Comparison of ENCODE assay signal across 8 cellular contexts in genomic region chr17:3639981-3640596, GRCh38. TPM values are rescaled to one million over a fixed set of nuclear protein-coding genes. Genes with fewer than 3 reads are reported as not detected.
DNase-seq lines count a peak whose midpoint lies in the region; ATAC-seq and TF ChIP-seq lines count a peak whose summit lies in the region.

No MANE protein-coding gene starts in this region.

- no peak overlapping the region for H3K23ac ChIP-seq in mesenchymal stem cell (ENCODE audit: low read length in 2 of 2)

- H2AK5ac ChIP-seq in mesenchymal stem cell (ENCODE audit: low read length, severe bottlenecking) = no peak overlapping the region

- no peak overlapping the region for H3K27ac ChIP-seq in mesenchymal stem cell (ENCODE audit: low read length, poor library complexity, severe bottlenecking)

- no peak for ATAC-seq in GM18909 (IDR thresholded peaks at IDR 0.05; ENCODE audit: poor library complexity, unreplicated experiment)
- no peak for ATAC-seq in HG02588 (IDR thresholded peaks at IDR 0.05; ENCODE audit: unreplicated experiment)

- H3K9me3 Mint-ChIP-seq in HFFc6 = no peaks in the 10 kb centered on the region

- H3K4me3 ChIP-seq in AG10803 (ENCODE audit: low read length) (no peak overlapping the region), mesenchymal stem cell (ENCODE audit: insufficient read depth in 1 of 2, low read depth in 1 of 2, low read length in 2 of 2) (no peak overlapping the region)

- 76% methylated on average over 7 of the region's 7 CpGs for WGBS in mesenchymal stem cell

- no peaks in the 10 kb centered on the region; the same call in 1 of the 2 replicates for H3K27me3 Mint-ChIP-seq in HFFc6 (ENCODE audit: insufficient read depth)

- peaks cover 20 to 39% of the 10 kb centered on the region in 2 experiments for H3K36me3 ChIP-seq in mesenchymal stem cell (ENCODE audit: control insufficient read depth in 1 of 2, insufficient read depth in 2 of 2, low read depth in 1 of 2, low read length in 2 of 2)

- no peak overlapping the region for H3K18ac ChIP-seq in mesenchymal stem cell (ENCODE audit: low read depth in 1 of 2, low read length in 2 of 2)

- H3K4ac ChIP-seq in mesenchymal stem cell (ENCODE audit: low read depth in 1 of 2, low read length in 2 of 2) = no peak overlapping the region

- peak overlapping the region; percentile 77 for H3K27ac Mint-ChIP-seq in HFFc6

- H3K79me1 ChIP-seq in mesenchymal stem cell (replicated peaks; ENCODE audit: low read length, poor library complexity, severe bottlenecking) = peaks cover 19% of the 10 kb centered on the region

- H3K27me3 ChIP-seq in mesenchymal stem cell (ENCODE audit: control insufficient read depth in 1 of 2, insufficient read depth in 1 of 2, low read length in 2 of 2) = no peaks in the 10 kb centered on the region

- TF ChIP-seq CTCF in AG10803 (conservative IDR thresholded peaks at IDR 0.05; ENCODE audit: low read length) (no peak), HFFc6 (IDR thresholded peaks at IDR 0.05) (no peak; the same call in 1 of the 2 replicates)

- DNase-seq in AG10803 (ENCODE audit: low read depth) = peak; percentile 38
- peak; percentile 53 for DNase-seq in HFFc6
- peak; percentile 57 to 68 for DNase-seq in activated T-cell treated with anti-CD3 and anti-CD28 coated beads, Interleukin-2, amount 50 U/mL, for 48 hours
- DNase-seq in mesenchymal stem cell = no peak
- DNase-seq in activated effector memory CD4-positive, alpha-beta T cell treated with Interleukin-2 at 50 U/mL for 16 hours = no peak
- no peak for DNase-seq in NCI-H2227 (lab: John Stamatoyannopoulos, UW; ENCODE audit: unreplicated experiment)

- H3K4me1 ChIP-seq in mesenchymal stem cell (ENCODE audit: control insufficient read depth, insufficient read depth, low read depth, low read length) = peaks cover 21% of the 10 kb centered on the region

- no peak overlapping the region for H2BK15ac ChIP-seq in mesenchymal stem cell (ENCODE audit: low read depth, poor library complexity, severe bottlenecking)

- H2BK5ac ChIP-seq in mesenchymal stem cell (ENCODE audit: low read depth, low read length, poor library complexity, severe bottlenecking) = no peak overlapping the region

- H3K36me3 Mint-ChIP-seq in HFFc6 (ENCODE audit: low read depth) = peaks cover 4% of the 10 kb centered on the region; the same call in 1 of the 2 replicates

- no peak overlapping the region for H2AFZ ChIP-seq in mesenchymal stem cell (ENCODE audit: low read depth, low read length)

- no peak overlapping the region for H2BK120ac ChIP-seq in mesenchymal stem cell (ENCODE audit: low read depth, low read length)

- H3K9me3 ChIP-seq in mesenchymal stem cell (ENCODE audit: control insufficient read depth, low read length) = no peaks in the 10 kb centered on the region

- H3K4me3 Mint-ChIP-seq in HFFc6 = peak overlapping the region; percentile 22; the same call in 1 of the 2 replicates

- no peak overlapping the region for H4K8ac ChIP-seq in mesenchymal stem cell (ENCODE audit: low read length)

- no peak overlapping the region for H3K4me2 ChIP-seq in mesenchymal stem cell (ENCODE audit: low read length, poor library complexity, severe bottlenecking)

- peaks cover 26% of the 10 kb centered on the region for H3K4me1 Mint-ChIP-seq in HFFc6 (ENCODE audit: low read depth)

- H4K91ac ChIP-seq in mesenchymal stem cell (ENCODE audit: low read length) = no peak overlapping the region

- no peak overlapping the region for H2BK12ac ChIP-seq in mesenchymal stem cell (ENCODE audit: low read length in 2 of 2)

- H3K14ac ChIP-seq in mesenchymal stem cell (ENCODE audit: low read length in 2 of 2) = no peak overlapping the region

- peak overlapping the region; percentile 60 for H3K9ac ChIP-seq in mesenchymal stem cell (ENCODE audit: low read length)

RNA-seq across cellular contexts. Expression of gene CTNS, which starts 3.5 kb away (rescaled TPM):
- 10 to 100 TPM in 1 of 6 experiments, 1 to 10 TPM in 5; 8.8 to 10.2 (median 9.0) TPM for total RNA-seq in HFFc6 (2021; fragmentation: NEBNext Ultra II Directional; extraction: Animal tissue kit (Norgen Biotek cat#: 25700))
- polyA plus RNA-seq in mesenchymal stem cell (2013, experiment 1 of 2) = 28.5 TPM
- polyA plus RNA-seq in mesenchymal stem cell (2013, experiment 2 of 2) = 28.1 TPM

RNA-seq across cellular contexts. Expression of gene SHPK, which starts 4.0 kb away (rescaled TPM):
- total RNA-seq in HFFc6 (2021; fragmentation: NEBNext Ultra II Directional; extraction: Animal tissue kit (Norgen Biotek cat#: 25700)) = 10 to 100 TPM in 1 of 6 experiments, 1 to 10 TPM in 5; 7.9 to 10.5 (median 9.1) TPM
- polyA plus RNA-seq in mesenchymal stem cell (2013, experiment 1 of 2) = 7.4 TPM
- polyA plus RNA-seq in mesenchymal stem cell (2013, experiment 2 of 2) = 7.5 TPM

RNA-seq across cellular contexts. Expression of gene TAX1BP3, which starts 28.3 kb away (rescaled TPM):
- total RNA-seq in HFFc6 (2021; fragmentation: NEBNext Ultra II Directional; extraction: Animal tissue kit (Norgen Biotek cat#: 25700)) = 100 to 1,000 TPM; 289 to 336 (median 313) TPM
- 119 TPM for polyA plus RNA-seq in mesenchymal stem cell (2013, experiment 1 of 2)
- 117 TPM for polyA plus RNA-seq in mesenchymal stem cell (2013, experiment 2 of 2)

RNA-seq across cellular contexts. Expression of gene EMC6, which starts 28.5 kb away (rescaled TPM):
- total RNA-seq in HFFc6 (2021; fragmentation: NEBNext Ultra II Directional; extraction: Animal tissue kit (Norgen Biotek cat#: 25700)) = 10 to 100 TPM; 57.6 to 66.8 (median 64.1) TPM
- polyA plus RNA-seq in mesenchymal stem cell (2013, experiment 1 of 2) = 102 TPM
- 107 TPM for polyA plus RNA-seq in mesenchymal stem cell (2013, experiment 2 of 2)

RNA-seq across cellular contexts. Expression of gene TRPV1, which starts 30.9 kb away (rescaled TPM):
- total RNA-seq in HFFc6 (2021; fragmentation: NEBNext Ultra II Directional; extraction: Animal tissue kit (Norgen Biotek cat#: 25700)) = 1 to 10 TPM; 1.2 to 1.9 (median 1.5) TPM
- polyA plus RNA-seq in mesenchymal stem cell (2013, experiment 1 of 2) = 0.48 TPM
- polyA plus RNA-seq in mesenchymal stem cell (2013, experiment 2 of 2) = 0.51 TPM

Comparison
In these comparisons a context has a peak if more than half of its experiments do, and no peak if none do; other contexts are left out.
1. DNase-seq: peak in AG10803 (single experiment), HFFc6 (single experiment) and activated T-cell treated with anti-CD3 and anti-CD28 coated beads, Interleukin-2, amount 50 U/mL, for 48 hours (2 of 2); none in mesenchymal stem cell (single experiment), activated effector memory CD4-positive, alpha-beta T cell treated with Interleukin-2 at 50 U/mL for 16 hours (single experiment) and NCI-H2227 (single experiment).